ENCODE assay signal across 13 cellular contexts in the genomic region with DNA sequence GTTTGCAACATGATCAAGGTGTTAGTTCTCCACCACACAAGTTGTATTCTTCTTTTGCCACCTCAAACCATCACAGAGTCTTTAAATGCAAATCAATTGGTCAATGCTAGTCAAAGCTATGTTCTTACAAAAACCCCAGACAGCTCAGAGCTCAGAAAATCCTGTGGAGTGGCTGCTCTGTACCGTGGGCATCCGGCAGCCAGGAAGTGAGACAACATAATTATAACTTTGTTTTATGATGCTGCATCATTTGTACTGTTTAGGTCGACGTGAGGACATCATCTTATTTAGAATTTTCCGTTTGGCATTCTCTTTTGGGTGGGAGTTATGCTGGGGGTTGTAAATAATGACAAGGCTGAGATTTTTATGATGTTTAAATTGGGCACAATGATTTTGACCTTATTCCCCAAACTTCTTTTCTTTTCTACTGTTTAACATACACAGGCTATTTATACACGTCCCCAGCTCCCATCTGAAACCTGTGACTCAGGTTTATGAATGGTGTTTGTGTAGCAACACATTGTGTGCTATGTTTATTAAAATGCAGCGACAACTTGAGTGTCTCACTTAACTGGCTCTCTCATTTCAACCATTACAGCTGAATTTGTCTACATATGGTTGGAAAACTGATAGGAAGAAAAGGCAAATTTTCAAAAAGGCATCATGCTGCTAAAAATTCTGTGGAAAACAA.
DNase-seq lines count a peak whose midpoint lies in the region; ATAC-seq, FAIRE-seq and TF ChIP-seq lines count a peak whose summit lies in the region.
"Had no signal": no experiment of that assay in that cellular context is flagged by ENCODE, and none has a peak within 500 bp of the region (broad histone marks: within the 10 kb centered on the region; RNA-seq: fewer than 3 reads in every experiment).

No MANE protein-coding gene starts in this region.

- peak; percentile 94 for FAIRE-seq in GM18507 (lab: Jason Lieb, UNC)

- ATAC-seq in GM19467 (IDR thresholded peaks at IDR 0.05; ENCODE audit: unreplicated experiment), result peak; percentile 88
- ATAC-seq in HG02885 (IDR thresholded peaks at IDR 0.05; ENCODE audit: poor library complexity, unreplicated experiment), result peak; percentile 80
- ATAC-seq in HG03565 (IDR thresholded peaks at IDR 0.05; ENCODE audit: unreplicated experiment), result peak; percentile 76
- no peak for ATAC-seq in mucosa of descending colon
- ATAC-seq: activated CD4-positive, CD25-positive, alpha-beta regulatory T cell treated with anti-CD3 and anti-CD28 coated beads, Interleukin-2, amount 50 U/mL, for 24 hours; Right ventricle myocardium inferior had no signal

- no peaks in the 10 kb centered on the region for H3K36me3 ChIP-seq in mucosa of descending colon (ENCODE audit: low read depth)
- H3K36me3 ChIP-seq in effector memory CD4-positive, alpha-beta T cell (ENCODE audit: control insufficient read depth, insufficient read depth, low read length), result no peaks in the 10 kb centered on the region

- H3K27me3 ChIP-seq in effector memory CD4-positive, alpha-beta T cell (replicated peaks; ENCODE audit: control insufficient read depth, insufficient read depth, low read length, poor library complexity, severe bottlenecking), result no peaks in the 10 kb centered on the region

- H3K4me1 ChIP-seq in mucosa of descending colon (ENCODE audit: low read depth), result no peaks in the 10 kb centered on the region
- no peaks in the 10 kb centered on the region for H3K4me1 ChIP-seq in effector memory CD4-positive, alpha-beta T cell (ENCODE audit: control insufficient read depth, insufficient read depth, low read length, poor library complexity, severe bottlenecking)

- DNase-seq in GM18507 (ENCODE audit: extremely low spot score, insufficient read length, low read depth), result peak; percentile 29
- DNase-seq in foreskin fibroblast, result no peak
- no peak for DNase-seq in DMS53 treated with DMSO at 0.1 percent for 48 hours (lab: John Stamatoyannopoulos, UW; ENCODE audit: unreplicated experiment)
- no peak for DNase-seq in mucosa of descending colon
- DNase-seq in effector memory CD4-positive, alpha-beta T cell, result no peak
- DNase-seq: mesenchymal stem cell, trophoblast cell had no signal

- intact Hi-C loops in mucosa of descending colon (cut with DNase I, micrococcal nuclease), result no loop called here

- H3K9me3 ChIP-seq in mucosa of descending colon, result no peaks in the 10 kb centered on the region
- H3K9me3 ChIP-seq in effector memory CD4-positive, alpha-beta T cell (ENCODE audit: control insufficient read depth, low read length), result no peaks in the 10 kb centered on the region

- H3K27ac ChIP-seq in effector memory CD4-positive, alpha-beta T cell (ENCODE audit: insufficient read depth, low read length, poor library complexity, severe bottlenecking), result no peak overlapping the region
- H3K27ac ChIP-seq: C4-2B had no signal

- H3K4me3 ChIP-seq in foreskin fibroblast (ENCODE audit: low read depth in 1 of 2, low read length in 2 of 2) (no peak overlapping the region), mucosa of descending colon (no peak overlapping the region)
- no peak overlapping the region for H3K4me3 ChIP-seq in effector memory CD4-positive, alpha-beta T cell (ENCODE audit: insufficient read depth, low read depth, low read length, poor library complexity, severe bottlenecking)

- TF ChIP-seq CTCF in foreskin fibroblast (IDR thresholded peaks at IDR 0.05; ENCODE audit: low read depth, low read length) (no peak), mucosa of descending colon (IDR thresholded peaks at IDR 0.05) (no peak)
